In the genomic region with DNA sequence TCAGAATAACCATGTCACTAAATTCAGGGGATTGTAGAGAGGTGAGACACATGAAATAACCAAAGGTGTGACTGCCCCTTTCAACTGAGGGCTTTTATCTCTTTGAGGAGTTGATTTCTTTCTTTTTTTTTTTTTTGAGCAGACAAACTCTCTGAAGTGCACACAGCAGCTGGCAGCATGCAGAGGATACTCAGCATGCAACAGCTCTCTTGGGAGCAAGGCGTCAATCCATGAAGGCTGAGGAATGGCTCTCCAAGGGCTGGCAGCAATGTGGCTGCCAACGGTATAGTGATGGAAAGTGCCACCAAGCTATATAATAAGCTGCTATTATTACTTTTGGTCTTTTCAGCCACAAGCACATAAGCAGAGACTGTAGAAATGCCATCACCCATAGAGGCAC, we compare ENCODE assay signal across 14 cellular contexts.
"Had no signal": no experiment of that assay in that cellular context is flagged by ENCODE, and none has a peak within 500 bp of the region (broad histone marks: within the 10 kb centered on the region; RNA-seq: fewer than 3 reads in every experiment).

No MANE protein-coding gene starts in this region.

- H3K9me3 ChIP-seq: colonic mucosa, neutrophil, thoracic aorta had no signal

- H3K4me3 Mint-ChIP-seq: activated CD4-positive, alpha-beta memory T cell treated with anti-CD3 and anti-CD28 coated beads, Interleukin-2, amount 10 ng/mL, durations not matched to agents 7 days and 5 days; activated naive CD8-positive, alpha-beta T cell; activated T-cell treated with anti-CD3 and anti-CD28 coated beads, Interleukin-2, amount 50 U/mL, for 4 hours; naive thymus-derived CD8-positive, alpha-beta T cell; stimulated activated effector memory CD8-positive, alpha-beta T cell treated with anti-CD3 and anti-CD28 coated beads, Interleukin-12 subunit alpha, Interleukin-12 subunit beta, amount 100 ng/mL, for 72 hours; WTC11 had no signal

- H3K4me1 Mint-ChIP-seq: activated CD4-positive, alpha-beta memory T cell treated with anti-CD3 and anti-CD28 coated beads, Interleukin-2, amount 10 ng/mL, durations not matched to agents 7 days and 5 days; naive thymus-derived CD8-positive, alpha-beta T cell; stimulated activated effector memory CD8-positive, alpha-beta T cell treated with anti-CD3 and anti-CD28 coated beads, Interleukin-12 subunit alpha, Interleukin-12 subunit beta, amount 100 ng/mL, for 72 hours had no signal

- H3K27ac Mint-ChIP-seq: activated CD4-positive, alpha-beta memory T cell treated with anti-CD3 and anti-CD28 coated beads, Interleukin-2, amount 10 ng/mL, durations not matched to agents 7 days and 5 days; activated naive CD8-positive, alpha-beta T cell; naive thymus-derived CD8-positive, alpha-beta T cell; stimulated activated effector memory CD8-positive, alpha-beta T cell treated with anti-CD3 and anti-CD28 coated beads, Interleukin-12 subunit alpha, Interleukin-12 subunit beta, amount 100 ng/mL, for 72 hours; WTC11 had no signal

- H3K27me3 ChIP-seq: colonic mucosa, neutrophil had no signal

- H3K4me1 ChIP-seq: colonic mucosa had no signal

- H3K27ac ChIP-seq: colonic mucosa, neutrophil, thoracic aorta had no signal

- H3K36me3 ChIP-seq: colonic mucosa, neutrophil, thoracic aorta had no signal

- H3K36me3 Mint-ChIP-seq: activated naive CD8-positive, alpha-beta T cell; naive thymus-derived CD8-positive, alpha-beta T cell; stimulated activated effector memory CD8-positive, alpha-beta T cell treated with anti-CD3 and anti-CD28 coated beads, Interleukin-12 subunit alpha, Interleukin-12 subunit beta, amount 100 ng/mL, for 72 hours; WTC11 had no signal

- H3K27me3 Mint-ChIP-seq: activated CD4-positive, alpha-beta memory T cell treated with anti-CD3 and anti-CD28 coated beads, Interleukin-2, amount 10 ng/mL, durations not matched to agents 7 days and 5 days; activated naive CD8-positive, alpha-beta T cell had no signal

- H3K9me3 Mint-ChIP-seq: activated CD4-positive, alpha-beta memory T cell treated with anti-CD3 and anti-CD28 coated beads, Interleukin-2, amount 10 ng/mL, durations not matched to agents 7 days and 5 days; activated T-cell treated with anti-CD3 and anti-CD28 coated beads, Interleukin-2, amount 50 U/mL, for 4 hours; naive thymus-derived CD8-positive, alpha-beta T cell; stimulated activated effector memory CD8-positive, alpha-beta T cell treated with anti-CD3 and anti-CD28 coated beads, Interleukin-12 subunit alpha, Interleukin-12 subunit beta, amount 100 ng/mL, for 72 hours; WTC11 had no signal

- H3K4me3 ChIP-seq: colonic mucosa, thoracic aorta had no signal

- DNase-seq: activated CD4-positive, alpha-beta memory T cell treated with anti-CD3 and anti-CD28 coated beads, Interleukin-2, amount 10 ng/mL, durations not matched to agents 7 days and 5 days; activated CD4-positive, alpha-beta T cell treated with anti-CD3 and anti-CD28 coated beads for 4 hours; activated effector memory CD4-positive, alpha-beta T cell treated with anti-CD3 and anti-CD28 coated beads, Interleukin-2, amount 50 U/mL, for 16 hours; activated T-cell treated with anti-CD3 and anti-CD28 coated beads, Interleukin-2, amount 50 U/mL, for 4 hours; amniotic stem cell; caudate nucleus; colonic mucosa; hippocampal formation; naive thymus-derived CD8-positive, alpha-beta T cell had no signal
